8 cellular contexts compared by ENCODE assay signal in the genomic region with DNA sequence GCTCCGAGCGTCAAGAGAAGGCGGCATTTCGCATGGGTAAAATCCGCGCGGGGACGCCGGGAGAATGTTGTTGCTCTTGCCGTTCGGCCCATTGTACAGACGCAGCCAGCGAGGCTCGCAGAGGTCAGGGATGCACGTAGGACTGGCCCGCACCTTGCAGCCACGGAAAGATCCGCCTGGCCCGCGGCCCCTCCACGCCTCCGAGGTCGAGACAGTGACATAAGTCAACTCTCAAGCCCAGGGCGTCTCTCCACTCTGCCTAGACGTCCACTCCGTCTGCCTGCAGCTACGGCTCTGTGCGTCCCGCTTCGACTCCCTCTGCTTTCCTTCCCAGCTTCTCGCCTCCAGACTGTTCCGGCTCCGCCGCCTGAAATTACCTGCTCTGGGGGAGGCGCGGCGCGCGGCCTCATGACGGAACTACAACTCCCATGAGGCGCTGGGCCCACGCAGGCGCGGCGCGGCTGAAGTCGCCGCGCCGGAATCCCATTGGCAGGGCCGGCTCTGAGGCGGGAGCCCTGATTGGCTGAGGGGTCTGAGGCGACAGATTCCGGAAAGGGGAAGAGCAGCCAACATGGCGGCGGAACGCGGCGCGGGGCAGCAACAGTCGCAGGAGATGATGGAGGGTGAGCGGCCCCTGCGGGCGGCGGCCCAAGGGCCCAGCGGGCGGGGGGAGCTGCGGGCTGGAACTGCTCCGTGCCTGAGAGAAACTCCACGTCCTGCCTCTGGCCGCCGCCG. TPM values are rescaled to one million over a fixed set of nuclear protein-coding genes. Genes with fewer than 3 reads are reported as not detected.
A peak's percentile ranks its signal among the peaks of the same experiment; 100 is the strongest.
DNase-seq lines count a peak whose midpoint lies in the region; TF ChIP-seq lines count a peak whose summit lies in the region.

A gene with protein sequence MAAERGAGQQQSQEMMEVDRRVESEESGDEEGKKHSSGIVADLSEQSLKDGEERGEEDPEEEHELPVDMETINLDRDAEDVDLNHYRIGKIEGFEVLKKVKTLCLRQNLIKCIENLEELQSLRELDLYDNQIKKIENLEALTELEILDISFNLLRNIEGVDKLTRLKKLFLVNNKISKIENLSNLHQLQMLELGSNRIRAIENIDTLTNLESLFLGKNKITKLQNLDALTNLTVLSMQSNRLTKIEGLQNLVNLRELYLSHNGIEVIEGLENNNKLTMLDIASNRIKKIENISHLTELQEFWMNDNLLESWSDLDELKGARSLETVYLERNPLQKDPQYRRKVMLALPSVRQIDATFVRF (plus strand): TSS at position 543 of the 735 bp plus-strand sequence. CDS start 29 bp downstream, at position 572.

- no peaks in the 10 kb centered on the region for H3K27me3 Mint-ChIP-seq in neural crest cell (ENCODE audit: low read depth)

- H4K20me1 ChIP-seq in MM.1S (ENCODE audit: insufficient read depth, low read length) = no peaks in the 10 kb centered on the region

- no peaks in the 10 kb centered on the region for H3K9me3 ChIP-seq in HAP-1
- no peaks in the 10 kb centered on the region for H3K9me3 ChIP-seq in MM.1S (replicated peaks; ENCODE audit: insufficient read depth, low read length)
- H3K9me3 ChIP-seq in stomach smooth muscle (ENCODE audit: control insufficient read depth in 2 of 2, low read length in 2 of 2) = no peaks in the 10 kb centered on the region

- TF ChIP-seq CTCF in MM.1S (IDR thresholded peaks at IDR 0.05; ENCODE audit: low read length) = no peak
- no peak for TF ChIP-seq CTCF in neural crest cell (conservative IDR thresholded peaks at IDR 0.05)

- no peaks in the 10 kb centered on the region for H3K9me2 ChIP-seq in MM.1S (replicated peaks; ENCODE audit: insufficient read depth, low read length)

- no peaks in the 10 kb centered on the region for H3K27me3 ChIP-seq in HAP-1 (ENCODE audit: low read depth)
- no peaks in the 10 kb centered on the region for H3K27me3 ChIP-seq in MM.1S (replicated peaks; ENCODE audit: insufficient read depth, low read length)
- no peaks in the 10 kb centered on the region for H3K27me3 ChIP-seq in stomach smooth muscle (ENCODE audit: control insufficient read depth in 1 of 2, insufficient read depth in 2 of 2, low read length in 2 of 2)

- H3K4me1 Mint-ChIP-seq in neural crest cell = peaks cover 45% of the 10 kb centered on the region

- peak within 1 kb of the TSS; percentile 100 for H2AFZ ChIP-seq in MM.1S (ENCODE audit: low read length)

- no peaks in the 10 kb centered on the region for H3K9me3 Mint-ChIP-seq in neural crest cell

- H3K4me2 ChIP-seq in MM.1S (ENCODE audit: low read depth, low read length) = peak within 1 kb of the TSS; percentile 100

- peak within 1 kb of the TSS; percentile 88 for H3K27ac Mint-ChIP-seq in neural crest cell (ENCODE audit: unreplicated experiment)

- H3K4me3 ChIP-seq in HAP-1 = peak within 1 kb of the TSS; percentile 69
- H3K4me3 ChIP-seq in MM.1S (ENCODE audit: low read length) = peak within 1 kb of the TSS; percentile 92
- peak within 1 kb of the TSS; percentile 86 to 94 for H3K4me3 ChIP-seq in stomach smooth muscle (ENCODE audit: low read length in 2 of 2)

- H3K27ac ChIP-seq in MM.1S (ENCODE audit: low read length) (peak within 1 kb of the TSS; percentile 32; the same call in 1 of the 2 replicates), stomach smooth muscle (ENCODE audit: low read length) (peak within 1 kb of the TSS; percentile 53)

- H3K9ac ChIP-seq in MM.1S (ENCODE audit: low read length) (peak within 1 kb of the TSS; percentile 79), stomach smooth muscle (ENCODE audit: low read length in 2 of 2) (peak within 1 kb of the TSS; percentile 72 to 84)

- H3K4me1 ChIP-seq in HAP-1 (peaks cover 21% of the 10 kb centered on the region), MM.1S (ENCODE audit: low read length) (peaks cover 14% of the 10 kb centered on the region), stomach smooth muscle (ENCODE audit: control insufficient read depth, insufficient read depth, low read length) (peaks cover 21% of the 10 kb centered on the region)

- H3F3A ChIP-seq in MM.1S (ENCODE audit: insufficient read depth, low read length) = 0 out of 2 replicates have a peak, but pooled peaks cover 4% of the 10 kb centered on the region

- no peaks in the 10 kb centered on the region for H3K36me3 Mint-ChIP-seq in neural crest cell (ENCODE audit: low read depth)

- DNase-seq in GDM1 (lab: John Stamatoyannopoulos, UW) = peak; percentile 85
- DNase-seq in HAP-1 (ENCODE audit: low spot score in 2 of 2) = peak; percentile 94 to 96
- DNase-seq in MM.1S = peak; percentile 95
- DNase-seq in SIG-M5 (lab: John Stamatoyannopoulos, UW) = peak; percentile 75
- DNase-seq in activated gamma-delta T cell (lab: John Stamatoyannopoulos, UW) = peak; percentile 91
- DNase-seq in fibroblast of the conjunctiva (ENCODE audit: low read depth) = peak; percentile 82
- DNase-seq in neural crest cell (ENCODE audit: low read depth, low spot score) = peak; percentile 84

- in situ Hi-C loops in HAP-1 (cut with MboI; ENCODE audit: low sequenced_read_pairs) = no loop called here

- H3K36me3 ChIP-seq in HAP-1 (replicated peaks) = peaks cover 6% of the 10 kb centered on the region
- no peaks in the 10 kb centered on the region for H3K36me3 ChIP-seq in MM.1S (replicated peaks; ENCODE audit: insufficient read depth, low read length)
- H3K36me3 ChIP-seq in stomach smooth muscle (ENCODE audit: control insufficient read depth in 2 of 2, insufficient read depth in 2 of 2, low read length in 2 of 2) = peaks cover 5 to 6% of the 10 kb centered on the region in 2 donors

- peak within 1 kb of the TSS; percentile 97 for H3K4me3 Mint-ChIP-seq in neural crest cell

- H3K79me2 ChIP-seq in MM.1S (ENCODE audit: low read length) = peaks cover 40% of the 10 kb centered on the region

RNA-seq across cellular contexts. Expression of the gene that starts here (rescaled TPM):
- total RNA-seq in neural crest cell = 53.2 and 59.0 TPM in 2 replicates

Comparison
In these comparisons a context has a peak if more than half of its experiments do, and no peak if none do; other contexts are left out.
1. Peak in every context shown above with its lines: DNase-seq, H3K4me3 ChIP-seq and H3K27ac ChIP-seq.